Comparison of ENCODE assay signal across 8 cellular contexts in the genomic region with DNA sequence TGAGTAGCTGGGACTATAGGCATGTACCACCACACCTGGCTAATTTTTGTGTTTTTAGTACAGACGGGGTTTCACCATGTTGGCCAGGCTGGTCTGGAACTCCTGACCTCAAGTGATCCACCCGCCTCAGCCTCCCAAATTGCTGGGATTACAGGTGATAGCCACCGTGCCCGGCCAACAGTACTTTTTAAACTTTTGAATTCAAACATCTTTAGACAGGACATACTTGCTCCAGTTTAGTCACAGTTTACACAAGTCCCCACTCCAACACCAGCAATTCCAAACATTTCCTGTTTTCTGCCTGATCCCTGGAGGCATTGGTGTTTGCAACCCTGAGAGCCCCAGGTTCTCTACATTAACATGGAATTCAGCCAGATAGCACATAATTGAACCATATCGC. TPM values are rescaled to one million over a fixed set of nuclear protein-coding genes. Genes with fewer than 3 reads are reported as not detected.
DNase-seq lines count a peak whose midpoint lies in the region; ATAC-seq, FAIRE-seq and TF ChIP-seq lines count a peak whose summit lies in the region.
"Not testable (repeated sequence)": the region's sequence is repeated elsewhere in the genome, so short reads cannot be mapped to it uniquely, and the experiment has no call there.

No MANE protein-coding gene starts in this region.

- DNase-seq in EH (ENCODE audit: low read depth) (peak; percentile 83), HT1080 (ENCODE audit: low read depth) (peak; percentile 64), SW 1271 (lab: John Stamatoyannopoulos, UW) (peak; percentile 78 to 94), bronchial epithelial cell (ENCODE audit: low read depth) (peak; percentile 75), islet precursor cell (peak; percentile 71), non-pigmented ciliary epithelial cell (ENCODE audit: low read depth) (peak; percentile 43)
- not testable (repeated sequence) for DNase-seq in epithelial cell of prostate (ENCODE audit: low read depth, low spot score); upper lobe of right lung

- H3K4me1 ChIP-seq in upper lobe of right lung, result not testable (repeated sequence)

- peaks cover 16% of the 10 kb centered on the region for H3K36me3 ChIP-seq in bronchial epithelial cell (ENCODE audit: control insufficient read depth, insufficient read depth, low read length)
- H3K36me3 ChIP-seq in upper lobe of right lung, result peaks cover 62% of the 10 kb centered on the region

- peak; percentile 75 for ATAC-seq in upper lobe of right lung

- not testable (repeated sequence) for FAIRE-seq in bronchial epithelial cell (lab: Jason Lieb, UNC)

- H3K9me3 ChIP-seq in upper lobe of right lung, result not testable (repeated sequence)

- H3K27me3 ChIP-seq in bronchial epithelial cell (ENCODE audit: control insufficient read depth, insufficient read depth, low read length); upper lobe of right lung: not testable (repeated sequence)

- peak overlapping the region; percentile 5 for H3K27ac ChIP-seq in epithelial cell of prostate
- not testable (repeated sequence) for H3K27ac ChIP-seq in upper lobe of right lung

- not testable (repeated sequence) for TF ChIP-seq CTCF in bronchial epithelial cell (IDR thresholded peaks at IDR 0.05; ENCODE audit: insufficient read depth, low read length, severe bottlenecking); upper lobe of right lung (IDR thresholded peaks at IDR 0.05)

- H3K4me3 ChIP-seq in bronchial epithelial cell (ENCODE audit: low read depth, low read length); upper lobe of right lung: not testable (repeated sequence)

- intact Hi-C loops in upper lobe of right lung (cut with DNase I), result not testable (repeated sequence)

RNA-seq across cellular contexts. Expression of gene TRPC4AP, which starts 40.0 kb away (rescaled TPM):
- total RNA-seq in HT1080 (2014; rRNA removed; shearing (Covaris generic)), result 35.0 and 46.7 TPM in 2 replicates
- polyA plus RNA-seq in HT1080 (2015; cell fraction: cytosol; rRNA removed), result 49.3 and 55.2 TPM in 2 replicates
- 136 and 139 TPM in 2 replicates for polyA plus RNA-seq in HT1080 (2015; cell fraction: nucleus; rRNA removed)
- total RNA-seq in bronchial epithelial cell (30.3 and 33.5 TPM in 2 replicates), upper lobe of right lung (67.6 TPM)
